ENCODE assay signal across 21 cellular contexts in genomic region chr17:57726838-57727237, GRCh38. TPM values are rescaled to one million over a fixed set of nuclear protein-coding genes. Genes with fewer than 3 reads are reported as not detected.
A peak's percentile ranks its signal among the peaks of the same experiment; 100 is the strongest.
DNase-seq lines count a peak whose midpoint lies in the region; FAIRE-seq and TF ChIP-seq lines count a peak whose summit lies in the region.
"Had no signal": no experiment of that assay in that cellular context is flagged by ENCODE, and none has a peak within 500 bp of the region (broad histone marks: within the 10 kb centered on the region; RNA-seq: fewer than 3 reads in every experiment).

No MANE protein-coding gene starts in this region.

- no peak overlapping the region for H3K4ac ChIP-seq in H1 (replicated peaks; ENCODE audit: insufficient read length, low read depth, low read length)

- no peak overlapping the region for H2BK120ac ChIP-seq in H1 (replicated peaks; ENCODE audit: low read depth, low read length)

- no peak for TF ChIP-seq POLR2A in H1 (IDR thresholded peaks at IDR 0.05; ENCODE audit: control extremely low read depth in 1 of 2, low read depth in 2 of 2, low read length in 2 of 2)

- no peak overlapping the region for H4K91ac ChIP-seq in H1 (replicated peaks; ENCODE audit: insufficient read length, low read length)

- H3K27ac ChIP-seq in H1 (ENCODE audit: low read depth, low read length) (no peak overlapping the region), substantia nigra (ENCODE audit: low read depth, low read length, poor library complexity, severe bottlenecking) (no peak overlapping the region)
- H3K27ac ChIP-seq: A549 had no signal

- no peaks in the 10 kb centered on the region for H3K36me3 Mint-ChIP-seq in nephron progenitor cell (ENCODE audit: low read depth)
- H3K36me3 Mint-ChIP-seq in osteocyte (ENCODE audit: unreplicated experiment): no peaks in the 10 kb centered on the region
- no peaks in the 10 kb centered on the region for H3K36me3 Mint-ChIP-seq in progenitor cell of endocrine pancreas (ENCODE audit: insufficient read depth)
- H3K36me3 Mint-ChIP-seq: CD8-positive, alpha-beta T cell had no signal

- no peaks in the 10 kb centered on the region for H3K36me3 ChIP-seq in H1 (ENCODE audit: control insufficient read depth in 2 of 4, insufficient read depth in 4 of 4, low read length in 3 of 4)

- H3K18ac ChIP-seq in H1 (ENCODE audit: extremely low read depth, low read length): no peak overlapping the region

- H3K23me2 ChIP-seq in H1 (ENCODE audit: low read depth, low read length): no peaks in the 10 kb centered on the region

- H3K4me3 Mint-ChIP-seq in nephron progenitor cell: no peak overlapping the region
- no peak overlapping the region for H3K4me3 Mint-ChIP-seq in osteocyte (ENCODE audit: unreplicated experiment)
- no peak overlapping the region for H3K4me3 Mint-ChIP-seq in progenitor cell of endocrine pancreas (ENCODE audit: low read depth)
- H3K4me3 Mint-ChIP-seq: CD8-positive, alpha-beta T cell; H9 had no signal

- H3K4me1 Mint-ChIP-seq in nephron progenitor cell (peaks cover 75% of the 10 kb centered on the region), osteocyte (ENCODE audit: unreplicated experiment) (peaks cover 6% of the 10 kb centered on the region), progenitor cell of endocrine pancreas (ENCODE audit: low read depth) (peaks cover 3% of the 10 kb centered on the region)

- no peak overlapping the region for H2BK15ac ChIP-seq in H1 (ENCODE audit: low read length)

- H2AFZ ChIP-seq in H1 (ENCODE audit: low read length): no peak overlapping the region

- no peak overlapping the region for H3K4me3 ChIP-seq in H1 (ENCODE audit: extremely low read depth in 1 of 4, insufficient read depth in 2 of 4, low read depth in 3 of 4, low read length in 4 of 4)
- H3K4me3 ChIP-seq: A549, GM12878 had no signal

- H3K4me2 ChIP-seq in H1 (ENCODE audit: insufficient read depth in 1 of 2, low read depth in 2 of 2, low read length in 2 of 2): no peak overlapping the region
- H3K4me2 ChIP-seq: A549 had no signal

- H3K23ac ChIP-seq in H1 (ENCODE audit: insufficient read length): no peak overlapping the region

- no peak overlapping the region for H3K56ac ChIP-seq in H1 (replicated peaks; ENCODE audit: insufficient read length, low read depth, low read length)

- FAIRE-seq in H1 (lab: Jason Lieb, UNC): no peak
- FAIRE-seq: A549, GM12878 had no signal

- no peak overlapping the region for H2AK5ac ChIP-seq in H1 (ENCODE audit: low read depth, low read length)

- WGBS in H1 (ENCODE audit: extremely low coverage in 1 of 2, insufficient coverage in 1 of 2, insufficient read length in 1 of 2, insufficient replicate concordance in 2 of 2, low coverage in 1 of 2, low lambda C conversion rate in 2 of 2, missing lambda C conversion rate in 1 of 2), 2 experiments: 81% methylated on average over 5 of the region's 5 CpGs; no CpG with 5 or more reads in 1 of the 2 experiments

- peaks cover 8% of the 10 kb centered on the region for H3K27me3 Mint-ChIP-seq in nephron progenitor cell (ENCODE audit: low read depth, poor library complexity)
- peaks cover 22% of the 10 kb centered on the region for H3K27me3 Mint-ChIP-seq in osteocyte (ENCODE audit: unreplicated experiment)
- peaks cover 79% of the 10 kb centered on the region for H3K27me3 Mint-ChIP-seq in progenitor cell of endocrine pancreas

- H3K79me2 ChIP-seq in H1 (ENCODE audit: control insufficient read depth in 1 of 2, insufficient read depth in 2 of 2, low read length in 2 of 2): no peaks in the 10 kb centered on the region

- no peak for TF ChIP-seq EP300 in H1 (IDR thresholded peaks at IDR 0.05; ENCODE audit: borderline replicate concordance in 1 of 2, low read depth in 2 of 2, low read length in 2 of 2)

- no peaks in the 10 kb centered on the region for H4K20me1 ChIP-seq in H1 (replicated peaks in 1 of 2; ENCODE audit: control insufficient read depth in 1 of 2, insufficient read depth in 2 of 2, low read length in 2 of 2)

- H3K9me3 Mint-ChIP-seq in nephron progenitor cell (no peaks in the 10 kb centered on the region), osteocyte (ENCODE audit: unreplicated experiment) (no peaks in the 10 kb centered on the region), progenitor cell of endocrine pancreas (ENCODE audit: low read depth) (no peaks in the 10 kb centered on the region)
- H3K9me3 Mint-ChIP-seq: CD8-positive, alpha-beta T cell; H9 had no signal

- no peak overlapping the region for H3K9ac ChIP-seq in H1 (replicated peaks in 1 of 4; ENCODE audit: extremely low read depth in 1 of 4, low read depth in 3 of 4, low read length in 3 of 4)

- H4K8ac ChIP-seq in H1 (ENCODE audit: extremely low read depth, insufficient read depth, low read length): no peak overlapping the region

- H3K79me1 ChIP-seq in H1 (ENCODE audit: low read depth, low read length): no peaks in the 10 kb centered on the region

- H2BK12ac ChIP-seq in H1 (ENCODE audit: low read depth, low read length): 0 out of 2 replicates have a peak overlapping the region, but pooled peaks have one; percentile 2

- H3K9me3 ChIP-seq in H1 (ENCODE audit: insufficient read depth in 2 of 2, low read depth in 1 of 2, low read length in 1 of 2): no peaks in the 10 kb centered on the region
- H3K9me3 ChIP-seq: A549 had no signal

- H3K4me1 ChIP-seq in H1 (replicated peaks in 1 of 4; ENCODE audit: control insufficient read depth in 3 of 4, insufficient read depth in 4 of 4, low read length in 3 of 4): no peaks in the 10 kb centered on the region; a peak in 1 of 7 replicates
- H3K4me1 ChIP-seq: A549 had no signal

- H3K27ac Mint-ChIP-seq in nephron progenitor cell: peak overlapping the region; percentile 86
- no peak overlapping the region for H3K27ac Mint-ChIP-seq in osteocyte (ENCODE audit: unreplicated experiment)
- no peak overlapping the region for H3K27ac Mint-ChIP-seq in progenitor cell of endocrine pancreas
- H3K27ac Mint-ChIP-seq: CD8-positive, alpha-beta T cell; H9 had no signal

- no peak overlapping the region for H4K5ac ChIP-seq in H1 (ENCODE audit: insufficient read length, low read depth, low read length)

- TF ChIP-seq RAD21 in H1 (IDR thresholded peaks at IDR 0.05 in 1 of 2, conservative IDR thresholded peaks at IDR 0.05 in 1 of 2; ENCODE audit: low read depth in 2 of 2, low read length in 2 of 2): no peak

- peak; percentile 27 for DNase-seq in D341Med (ENCODE audit: low spot score)
- no peak for DNase-seq in H1 (ENCODE audit: low read depth in 1 of 2, low spot score in 2 of 2)
- no peak for DNase-seq in nephron progenitor cell
- no peak for DNase-seq in T1000 (lab: John Stamatoyannopoulos, UW)
- no peak for DNase-seq in osteocyte (ENCODE audit: extremely low spot score, unreplicated experiment)
- DNase-seq in progenitor cell of endocrine pancreas (ENCODE audit: low spot score, unreplicated experiment): no peak
- no peak for DNase-seq in substantia nigra (lab: John Stamatoyannopoulos, UW)
- DNase-seq: AML-193; Calu3; CD8-positive, alpha-beta T cell; DMS 273 treated with DMSO at 0.1 percent for 48 hours; DMS53; DND-41; EL; GOT3; H9 had no signal

- TF ChIP-seq CTCF in H1 (IDR thresholded peaks at IDR 0.05; ENCODE audit: control extremely low read depth in 1 of 3, insufficient read depth in 1 of 3, low read depth in 1 of 3, low read length in 3 of 3) (no peak), nephron progenitor cell (IDR thresholded peaks at IDR 0.05) (no peak), osteocyte (IDR thresholded peaks at IDR 0.05) (no peak), progenitor cell of endocrine pancreas (IDR thresholded peaks at IDR 0.05; ENCODE audit: unreplicated experiment) (no peak)

- no peak overlapping the region for H3K14ac ChIP-seq in H1 (ENCODE audit: insufficient read length)

- POLR2A ChIA-PET in H1 (lab: Charles Lee; ENCODE audit: partially characterized antibody): interaction anchor here (1.3 kb wide), 1 partner anchor 10 kb away, joined by 3 read pairs; no protein-coding TSS in a partner anchor

- CTCF ChIA-PET in H1 (lab: Charles Lee; ENCODE audit: partially characterized antibody): interaction anchor here (0.7 to 3.7 kb wide), 13 partner anchors 10 to 594 kb away, joined by 3 to 15 read pairs (median 4); no protein-coding TSS in a partner anchor

- H2BK5ac ChIP-seq in H1 (ENCODE audit: low read depth, low read length): no peak overlapping the region

- H3K27me3 ChIP-seq in H1 (replicated peaks in 1 of 4; ENCODE audit: control insufficient read depth in 3 of 4, extremely low read depth in 1 of 4, insufficient read depth in 3 of 4, low read length in 3 of 4): no peaks in the 10 kb centered on the region; a peak in 1 of 7 replicates

- H2BK20ac ChIP-seq in H1 (ENCODE audit: low read length): no peak overlapping the region

TF ChIP-seq in H1, 55 proteins besides CTCF, POLR2A, EP300 and RAD21 (continues in another document):
- TF ChIP-seq SIN3A (conservative IDR thresholded peaks at IDR 0.05 in 1 of 2, IDR thresholded peaks at IDR 0.05 in 1 of 2; ENCODE audit: low read depth in 1 of 2, low read length in 2 of 2): no peak
- TF ChIP-seq, protein P1, sequence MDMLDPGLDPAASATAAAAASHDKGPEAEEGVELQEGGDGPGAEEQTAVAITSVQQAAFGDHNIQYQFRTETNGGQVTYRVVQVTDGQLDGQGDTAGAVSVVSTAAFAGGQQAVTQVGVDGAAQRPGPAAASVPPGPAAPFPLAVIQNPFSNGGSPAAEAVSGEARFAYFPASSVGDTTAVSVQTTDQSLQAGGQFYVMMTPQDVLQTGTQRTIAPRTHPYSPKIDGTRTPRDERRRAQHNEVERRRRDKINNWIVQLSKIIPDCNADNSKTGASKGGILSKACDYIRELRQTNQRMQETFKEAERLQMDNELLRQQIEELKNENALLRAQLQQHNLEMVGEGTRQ (IDR thresholded peaks at IDR 0.05; ENCODE audit: low read length): no peak

RNA-seq across cellular contexts. Expression of gene CCDC182, which starts 18.3 kb away (rescaled TPM):
- total RNA-seq in H1 (2021; fragmentation: NEBNext Ultra II Directional; extraction: Animal tissue kit (Norgen Biotek cat#: 25700)): not detected in 2 replicates
- not detected in 2 replicates for polyA plus RNA-seq in H1 (2011; rRNA removed)
- polyA plus RNA-seq in H1 (2011; cell fraction: cytosol; rRNA removed): not detected
- polyA plus RNA-seq in H1 (2011; cell fraction: nucleus; rRNA removed): not detected
- not detected in 4 replicates for polyA plus RNA-seq in H1 (2012, experiment 1 of 2)
- not detected for polyA plus RNA-seq in H1 (2012, experiment 2 of 2)
- polyA plus RNA-seq in H1 (2013, experiment 1 of 2): not detected
- polyA plus RNA-seq in H1 (2013, experiment 2 of 2): not detected
- not detected in 2 replicates for polyA minus RNA-seq in H1 (2011; rRNA and poly(A)+ RNA removed)
- not detected for polyA minus RNA-seq in H1 (2011; cell fraction: cytosol; rRNA and poly(A)+ RNA removed)
- not detected for polyA minus RNA-seq in H1 (2011; cell fraction: nucleus; rRNA and poly(A)+ RNA removed)
- total RNA-seq in osteocyte (not detected in 2 replicates), progenitor cell of endocrine pancreas (not detected in 2 replicates)
- total RNA-seq: Calu3; CD8-positive, alpha-beta T cell; G401; GM12878; H9; HT-29 had no signal
- polyA plus RNA-seq: A549, BJ, GM12878 had no signal
